Comparison of ENCODE assay signal across 22 cellular contexts in the genomic region with DNA sequence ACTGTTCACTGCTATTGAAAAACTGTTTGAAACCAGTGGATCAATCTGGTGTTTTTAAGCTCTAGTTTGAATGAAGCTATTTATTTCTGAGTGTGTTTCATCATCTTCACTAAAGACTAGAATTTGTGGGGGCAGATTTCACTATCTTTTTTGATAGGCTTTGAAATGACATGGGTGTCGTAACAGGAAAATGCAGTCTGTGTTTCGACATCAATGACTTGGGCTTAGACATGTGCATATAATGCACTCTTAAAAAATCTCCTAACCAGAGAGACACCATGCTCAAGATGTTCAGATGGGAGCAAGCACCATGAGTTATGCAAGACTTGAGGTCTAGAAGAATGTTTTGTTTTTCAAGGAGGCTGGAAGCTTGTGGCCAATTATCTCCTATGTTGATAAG.
DNase-seq lines count a peak whose midpoint lies in the region; ATAC-seq, FAIRE-seq and TF ChIP-seq lines count a peak whose summit lies in the region.
"Had no signal": no experiment of that assay in that cellular context is flagged by ENCODE, and none has a peak within 500 bp of the region (broad histone marks: within the 10 kb centered on the region; RNA-seq: fewer than 3 reads in every experiment).

No MANE protein-coding gene starts in this region.

- no peak overlapping the region for H3K4ac ChIP-seq in mesenchymal stem cell (ENCODE audit: low read depth in 1 of 2, low read length in 2 of 2)

- BruUV-seq in K562 (replicated peaks; lab: Mats Ljungman, UMichigan), result no TSS peak

- no peaks in the 10 kb centered on the region for H3K4me1 Mint-ChIP-seq in chondrocyte (ENCODE audit: low read depth)
- no peaks in the 10 kb centered on the region for H3K4me1 Mint-ChIP-seq in activated T-cell treated with anti-CD3 and anti-CD28 coated beads, Interleukin-2, amount 50 U/mL, for 4 hours (ENCODE audit: low read depth)

- H2AK5ac ChIP-seq in mesenchymal stem cell (ENCODE audit: low read length, severe bottlenecking), result no peak overlapping the region

- CTCF ChIA-PET in K562 (lab: Yijun Ruan, JAX; ENCODE audit: low intra/inter-chr PET ratio), result no interaction called here

- peak; percentile 10 for DNase-seq in HCEC 1CT
- DNase-seq in NOMO-1 (lab: John Stamatoyannopoulos, UW; ENCODE audit: unreplicated experiment in 2 of 2), result peak; percentile 81 to 82
- no peak for DNase-seq in K562 (ENCODE audit: extremely low read depth in 1 of 4, low spot score in 3 of 4)
- DNase-seq in mesenchymal stem cell, result peak; percentile 0
- DNase-seq in chondrocyte (ENCODE audit: low spot score), result no peak
- no peak for DNase-seq in activated CD4-positive, alpha-beta T cell treated with anti-CD3 and anti-CD28 coated beads for 4 hours
- DNase-seq in RPMI8226, result no peak
- no peak for DNase-seq in activated T-cell treated with anti-CD3 and anti-CD28 coated beads, Interleukin-2, amount 50 U/mL, for 4 hours
- DNase-seq: activated CD8-positive, alpha-beta T cell treated with anti-CD3 and anti-CD28 coated beads for 36 hours; activated T-cell treated with anti-CD3 and anti-CD28 coated beads for 4 hours; adrenal gland; GOT3; heart right ventricle; left ventricle myocardium inferior; NCI-H1048; NCI-H2029; posterior cingulate gyrus; SK-N-SH; T-helper 9 cell had no signal

- no peak for FAIRE-seq in K562 (lab: Jason Lieb, UNC)
- FAIRE-seq: RCC 7860, urothelium cell line had no signal

- H3K4me3 ChIP-seq in K562, result no peak overlapping the region
- H3K4me3 ChIP-seq in mesenchymal stem cell (ENCODE audit: insufficient read depth in 1 of 2, low read depth in 1 of 2, low read length in 2 of 2), result no peak overlapping the region
- H3K4me3 ChIP-seq: adrenal gland, heart right ventricle, left ventricle myocardium inferior had no signal

- TF ChIP-seq RAD21 in K562 (CRISPR knock-in tag; conservative IDR thresholded peaks at IDR 0.05 in 1 of 2, IDR thresholded peaks at IDR 0.05 in 1 of 2), result no peak

- POLR2A ChIA-PET in K562 (lab: Yijun Ruan, JAX), result no interaction called here

- 60% methylated on average over 2 of the region's 2 CpGs for WGBS in K562 (ENCODE audit: insufficient coverage, low coverage, missing lambda C conversion rate)
- 100% methylated on average over 1 of the region's 2 CpGs for WGBS in mesenchymal stem cell

- no peak overlapping the region for H3K18ac ChIP-seq in mesenchymal stem cell (ENCODE audit: low read depth in 1 of 2, low read length in 2 of 2)

- H3K79me1 ChIP-seq in mesenchymal stem cell (replicated peaks; ENCODE audit: low read length, poor library complexity, severe bottlenecking), result no peaks in the 10 kb centered on the region

- H2BK12ac ChIP-seq in mesenchymal stem cell (ENCODE audit: low read length in 2 of 2), result no peak overlapping the region

- intact Hi-C loops in K562 (cut with micrococcal nuclease), result no loop called here

- in situ Hi-C loops in K562 (cut with MboI), result no loop called here

- no peaks in the 10 kb centered on the region for H4K20me1 ChIP-seq in K562 (replicated peaks; ENCODE audit: control insufficient read depth, insufficient read depth, low read length)

- H2AFZ ChIP-seq in K562 (ENCODE audit: low read depth, low read length) (no peak overlapping the region), mesenchymal stem cell (ENCODE audit: low read depth, low read length) (no peak overlapping the region)

- H3K9me3 Mint-ChIP-seq in chondrocyte (ENCODE audit: low read depth), result peaks cover 3% of the 10 kb centered on the region
- no peaks in the 10 kb centered on the region for H3K9me3 Mint-ChIP-seq in activated T-cell treated with anti-CD3 and anti-CD28 coated beads, Interleukin-2, amount 50 U/mL, for 4 hours
- H3K9me3 Mint-ChIP-seq: activated CD8-positive, alpha-beta T cell treated with anti-CD3 and anti-CD28 coated beads for 36 hours had no signal

- H3K27ac Mint-ChIP-seq in chondrocyte (ENCODE audit: unreplicated experiment), result no peak overlapping the region
- H3K27ac Mint-ChIP-seq: activated CD8-positive, alpha-beta T cell treated with anti-CD3 and anti-CD28 coated beads for 36 hours; dendritic cell treated with granulocyte-macrophage colony-stimulating factor and Interleukin-4, amounts not matched to agents 40 ng/mL and 50 ng/mL, for 4 days had no signal

- H3K27ac ChIP-seq in K562 (ENCODE audit: extremely low read depth, low read depth, low read length), result no peak overlapping the region
- no peak overlapping the region for H3K27ac ChIP-seq in mesenchymal stem cell (ENCODE audit: low read length, poor library complexity, severe bottlenecking)
- H3K27ac ChIP-seq: adrenal gland, heart right ventricle, left ventricle myocardium inferior had no signal

- TF ChIP-seq CTCF in K562 (IDR thresholded peaks at IDR 0.05 in 2 of 3, conservative IDR thresholded peaks at IDR 0.05 in 1 of 3; ENCODE audit: insufficient read depth in 2 of 3, low read depth in 1 of 3, low read length in 3 of 3) (no peak), chondrocyte (IDR thresholded peaks at IDR 0.05) (no peak)

- H3K36me3 ChIP-seq in K562 (ENCODE audit: control insufficient read depth, insufficient read depth, low read length) (no peaks in the 10 kb centered on the region), mesenchymal stem cell (ENCODE audit: control insufficient read depth in 1 of 2, insufficient read depth in 2 of 2, low read depth in 1 of 2, low read length in 2 of 2) (no peaks in the 10 kb centered on the region)
- H3K36me3 ChIP-seq: adrenal gland, heart right ventricle, left ventricle myocardium inferior had no signal

- no peak for TF ChIP-seq EP300 in K562 (IDR thresholded peaks at IDR 0.05; ENCODE audit: low read length)

- H3K4me1 ChIP-seq in K562 (replicated peaks in 1 of 2; ENCODE audit: control insufficient read depth in 2 of 2, insufficient read depth in 2 of 2, low read length in 2 of 2), result no peaks in the 10 kb centered on the region
- H3K4me1 ChIP-seq in mesenchymal stem cell (ENCODE audit: control insufficient read depth, insufficient read depth, low read depth, low read length), result no peaks in the 10 kb centered on the region
- H3K4me1 ChIP-seq: adrenal gland, heart right ventricle, left ventricle myocardium inferior had no signal

- H3K79me2 ChIP-seq in K562 (ENCODE audit: control insufficient read depth, insufficient read depth, low read length), result no peaks in the 10 kb centered on the region

- no peak overlapping the region for H3K23ac ChIP-seq in mesenchymal stem cell (ENCODE audit: low read length in 2 of 2)

- H3K9ac ChIP-seq in K562 (ENCODE audit: insufficient read depth in 1 of 2, low read depth in 2 of 2, low read length in 2 of 2) (no peak overlapping the region), mesenchymal stem cell (ENCODE audit: low read length) (no peak overlapping the region)
- H3K9ac ChIP-seq: SK-N-SH had no signal

- H3K27me3 ChIP-seq in K562 (ENCODE audit: control insufficient read depth in 2 of 2, insufficient read depth in 2 of 2, low read length in 2 of 2) (no peaks in the 10 kb centered on the region), mesenchymal stem cell (ENCODE audit: control insufficient read depth in 1 of 2, insufficient read depth in 1 of 2, low read length in 2 of 2) (no peaks in the 10 kb centered on the region)
- H3K27me3 ChIP-seq: adrenal gland, heart right ventricle had no signal

- H3K9me3 ChIP-seq in K562 (replicated peaks; ENCODE audit: control insufficient read depth, insufficient read depth, low read depth, low read length), result no peaks in the 10 kb centered on the region
- no peaks in the 10 kb centered on the region for H3K9me3 ChIP-seq in mesenchymal stem cell (ENCODE audit: control insufficient read depth, low read length)
- H3K9me3 ChIP-seq: adrenal gland, heart right ventricle, left ventricle myocardium inferior, SK-N-SH had no signal

- H4K8ac ChIP-seq in mesenchymal stem cell (ENCODE audit: low read length), result no peak overlapping the region

- H3K9me1 ChIP-seq in K562 (ENCODE audit: control insufficient read depth, insufficient read depth, low read length), result no peaks in the 10 kb centered on the region

- H2BK120ac ChIP-seq in mesenchymal stem cell (ENCODE audit: low read depth, low read length), result no peak overlapping the region

- no peak for TF ChIP-seq POLR2A in K562 (conservative IDR thresholded peaks at IDR 0.05)

- no peak overlapping the region for H3K4me3 Mint-ChIP-seq in chondrocyte (ENCODE audit: unreplicated experiment)
- no peak overlapping the region for H3K4me3 Mint-ChIP-seq in activated T-cell treated with anti-CD3 and anti-CD28 coated beads, Interleukin-2, amount 50 U/mL, for 4 hours
- H3K4me3 Mint-ChIP-seq: activated CD8-positive, alpha-beta T cell treated with anti-CD3 and anti-CD28 coated beads for 36 hours; dendritic cell treated with granulocyte-macrophage colony-stimulating factor and Interleukin-4, amounts not matched to agents 40 ng/mL and 50 ng/mL, for 4 days had no signal

- H3K4me2 ChIP-seq in K562 (ENCODE audit: insufficient read depth, low read length) (no peak overlapping the region), mesenchymal stem cell (ENCODE audit: low read length, poor library complexity, severe bottlenecking) (no peak overlapping the region)
- H3K4me2 ChIP-seq: SK-N-SH had no signal

- H2BK15ac ChIP-seq in mesenchymal stem cell (ENCODE audit: low read depth, poor library complexity, severe bottlenecking), result no peak overlapping the region

- no peak overlapping the region for H4K91ac ChIP-seq in mesenchymal stem cell (ENCODE audit: low read length)

- no peak overlapping the region for H3K14ac ChIP-seq in mesenchymal stem cell (ENCODE audit: low read length in 2 of 2)

- no peak overlapping the region for H2BK5ac ChIP-seq in mesenchymal stem cell (ENCODE audit: low read depth, low read length, poor library complexity, severe bottlenecking)

- H3K36me3 Mint-ChIP-seq in chondrocyte (ENCODE audit: low read depth), result no peaks in the 10 kb centered on the region
- H3K36me3 Mint-ChIP-seq in activated T-cell treated with anti-CD3 and anti-CD28 coated beads, Interleukin-2, amount 50 U/mL, for 4 hours (ENCODE audit: insufficient read depth), result no peaks in the 10 kb centered on the region

- ATAC-seq in K562, result no peak
- no peak for ATAC-seq in activated T-cell treated with anti-CD3 and anti-CD28 coated beads, Interleukin-2, amount 50 U/mL, for 4 hours
- ATAC-seq: activated CD8-positive, alpha-beta T cell treated with anti-CD3 and anti-CD28 coated beads for 36 hours had no signal

- no peaks in the 10 kb centered on the region for H3K27me3 Mint-ChIP-seq in chondrocyte (ENCODE audit: low read depth)
- H3K27me3 Mint-ChIP-seq in activated T-cell treated with anti-CD3 and anti-CD28 coated beads, Interleukin-2, amount 50 U/mL, for 4 hours (ENCODE audit: low read depth), result peaks cover 3% of the 10 kb centered on the region
- H3K27me3 Mint-ChIP-seq: activated CD8-positive, alpha-beta T cell treated with anti-CD3 and anti-CD28 coated beads for 36 hours; dendritic cell treated with granulocyte-macrophage colony-stimulating factor and Interleukin-4, amounts not matched to agents 40 ng/mL and 50 ng/mL, for 4 days had no signal

TF ChIP-seq in K562, 482 proteins besides CTCF, POLR2A, EP300 and RAD21 (continues in another document):
- TF ChIP-seq CEBPG (CRISPR knock-in tag; IDR thresholded peaks at IDR 0.05) (no peak), CEBPG (tag; conservative IDR thresholded peaks at IDR 0.05 in 1 of 2, IDR thresholded peaks at IDR 0.05 in 1 of 2) (0 out of 4 replicates have a peak, but pooled peaks of 1 of the 2 experiments have one; percentile 11), SMAD2 (IDR thresholded peaks at IDR 0.05; ENCODE audit: low read depth, low read length) (no peak), CEBPB (tag; IDR thresholded peaks at IDR 0.05) (peak; percentile 40)

Comparison
In these comparisons a context has a peak if more than half of its experiments do, and no peak if none do; other contexts are left out.
1. DNase-seq: peak in HCEC 1CT (single experiment), NOMO-1 (2 of 2) and mesenchymal stem cell (single experiment); none in K562 (0 of 4), chondrocyte (single experiment), activated CD4-positive, alpha-beta T cell treated with anti-CD3 and anti-CD28 coated beads for 4 hours (0 of 2), RPMI8226 (single experiment) and activated T-cell treated with anti-CD3 and anti-CD28 coated beads, Interleukin-2, amount 50 U/mL, for 4 hours (single experiment).